ENCODE assay signal across 16 cellular contexts in genomic region chr15:99981223-99981647, GRCh38.
DNase-seq lines count a peak whose midpoint lies in the region; ATAC-seq, FAIRE-seq and TF ChIP-seq lines count a peak whose summit lies in the region.
"Had no signal": no experiment of that assay in that cellular context is flagged by ENCODE, and none has a peak within 500 bp of the region (broad histone marks: within the 10 kb centered on the region; RNA-seq: fewer than 3 reads in every experiment).

No MANE protein-coding gene starts in this region.

- H2AFZ ChIP-seq in keratinocyte (ENCODE audit: control insufficient read depth, low read length) = no peak overlapping the region

- CTCF ChIA-PET in A673 (lab: Charles Lee) = interaction anchor here (0.6 kb wide), 1 partner anchor 1133 kb away, joined by 6 read pairs; no protein-coding TSS in a partner anchor

- POLR2A ChIA-PET in A673 (lab: Charles Lee; ENCODE audit: low non-redundant PET) = no interaction called here

- no peaks in the 10 kb centered on the region for H3K36me3 ChIP-seq in A673 (ENCODE audit: insufficient read depth, low read length, poor library complexity, severe bottlenecking)
- H3K36me3 ChIP-seq in WERI-Rb-1 = no peaks in the 10 kb centered on the region
- no peaks in the 10 kb centered on the region for H3K36me3 ChIP-seq in keratinocyte (ENCODE audit: control insufficient read depth in 2 of 2, extremely low read depth in 1 of 2, insufficient read depth in 2 of 2, low read length in 2 of 2)
- H3K36me3 ChIP-seq in brain microvascular endothelial cell (replicated peaks) = no peaks in the 10 kb centered on the region
- H3K36me3 ChIP-seq: esophagus squamous epithelium had no signal

- H3K4me2 ChIP-seq in keratinocyte (ENCODE audit: control insufficient read depth, extremely low read depth, insufficient read depth, low read depth, low read length) = no peak overlapping the region

- H3K9me3 ChIP-seq in A673 (ENCODE audit: low read depth, low read length, poor library complexity, severe bottlenecking) (no peaks in the 10 kb centered on the region), WERI-Rb-1 (ENCODE audit: severe bottlenecking) (no peaks in the 10 kb centered on the region), keratinocyte (ENCODE audit: control insufficient read depth, low read depth, low read length) (no peaks in the 10 kb centered on the region)
- H3K9me3 ChIP-seq: esophagus squamous epithelium had no signal

- in situ Hi-C loops in brain microvascular endothelial cell (cut with HindIII; ENCODE audit: low pct_ligation_motif_present, low sequenced_read_pairs) = no loop called here

- no peak overlapping the region for H3K27ac ChIP-seq in A673 (ENCODE audit: low read depth, low read length, poor library complexity, severe bottlenecking)
- no peak overlapping the region for H3K27ac ChIP-seq in WERI-Rb-1
- H3K27ac ChIP-seq in keratinocyte (ENCODE audit: control insufficient read depth, insufficient read depth, low read length) = no peak overlapping the region
- H3K27ac ChIP-seq in brain microvascular endothelial cell = no peak overlapping the region
- H3K27ac ChIP-seq: esophagus squamous epithelium had no signal

- ATAC-seq in GM19351 (IDR thresholded peaks at IDR 0.05; ENCODE audit: unreplicated experiment) (no peak), HG03097 (IDR thresholded peaks at IDR 0.05; ENCODE audit: low FRiP score, unreplicated experiment) (no peak)
- ATAC-seq: activated T-helper 17 cell treated with anti-CD3 and anti-CD28 coated beads, Interleukin-2, amount 50 U/mL, for 72 hours; SK-N-SH treated with all-trans-retinoic acid at 6 μM for 48 hours had no signal

- BruUV-seq in A673 (replicated peaks; lab: Mats Ljungman, UMichigan) = no TSS peak

- intact Hi-C loops in A673 (cut with micrococcal nuclease; ENCODE audit: unreplicated experiment) = no loop called here

- H3K9me1 ChIP-seq in keratinocyte (ENCODE audit: control insufficient read depth, extremely low read depth, insufficient read depth, low read length) = no peaks in the 10 kb centered on the region

- H3K9ac ChIP-seq in keratinocyte (ENCODE audit: control insufficient read depth, extremely low read depth, insufficient read depth, low read length) = no peak overlapping the region

- H3K27me3 ChIP-seq in A673 (replicated peaks; ENCODE audit: insufficient read depth, low read depth, low read length, poor library complexity) (no peaks in the 10 kb centered on the region), WERI-Rb-1 (ENCODE audit: insufficient read depth, low read depth, severe bottlenecking) (peaks cover 17% of the 10 kb centered on the region), keratinocyte (ENCODE audit: control insufficient read depth, extremely low read depth, insufficient read depth, low read length) (peaks cover 8% of the 10 kb centered on the region), brain microvascular endothelial cell (replicated peaks) (no peaks in the 10 kb centered on the region)
- H3K27me3 ChIP-seq: esophagus squamous epithelium had no signal

- 0 out of 2 replicates have a peak, but pooled peaks have one; percentile 11 for TF ChIP-seq CTCF in A673 (conservative IDR thresholded peaks at IDR 0.05; ENCODE audit: low read depth, low read length)
- peak; percentile 3; the same call in 2 of the 3 replicates for TF ChIP-seq CTCF in GM12872 (IDR thresholded peaks at IDR 0.05; ENCODE audit: insufficient read depth, low read depth, low read length)
- peak; percentile 20; the same call in 1 of the 2 replicates for TF ChIP-seq CTCF in WERI-Rb-1 (IDR thresholded peaks at IDR 0.05; ENCODE audit: low read depth, low read length)
- TF ChIP-seq CTCF in keratinocyte (optimal IDR thresholded peaks at IDR 0.05 in 1 of 3, IDR thresholded peaks at IDR 0.05 in 1 of 3, conservative IDR thresholded peaks at IDR 0.05 in 1 of 3; ENCODE audit: extremely low read depth in 1 of 3, insufficient read depth in 2 of 3, low read length in 3 of 3) = peak; percentile 33 to 62 (median 40)
- TF ChIP-seq CTCF in brain microvascular endothelial cell (IDR thresholded peaks at IDR 0.05; ENCODE audit: low read depth, low read length, missing control alignments) = no peak

- no peaks in the 10 kb centered on the region for H4K20me1 ChIP-seq in keratinocyte (ENCODE audit: control insufficient read depth, extremely low read depth, insufficient read depth, low read length)

- no peak for FAIRE-seq in keratinocyte (lab: Jason Lieb, UNC)
- FAIRE-seq: TTC549 had no signal

- no peaks in the 10 kb centered on the region for H3K79me2 ChIP-seq in keratinocyte (ENCODE audit: control insufficient read depth, insufficient read depth, low read length)

- H3K4me1 ChIP-seq in A673 (ENCODE audit: insufficient read depth, low read length, poor library complexity, severe bottlenecking) (peaks cover 11% of the 10 kb centered on the region), keratinocyte (ENCODE audit: control insufficient read depth, extremely low read depth, insufficient read depth, low read length) (peaks cover 19% of the 10 kb centered on the region)

- dilution Hi-C loops in keratinocyte (cut with MboI; ENCODE audit: extremely low pct_ligation_motif_present, low sequenced_read_pairs) = no loop called here

- DNase-seq in A673 (ENCODE audit: low spot score) = no peak
- peak; percentile 24 for DNase-seq in WERI-Rb-1
- DNase-seq in keratinocyte (ENCODE audit: low read depth, low spot score) = no peak
- no peak for DNase-seq in brain microvascular endothelial cell
- DNase-seq in AG20443 (ENCODE audit: low spot score) = no peak
- DNase-seq: activated CD4-positive, alpha-beta memory T cell treated with anti-CD3 and anti-CD28 coated beads, Interleukin-2, amount 10 ng/mL, durations not matched to agents 7 days and 5 days; amygdala; esophagus squamous epithelium; KBM-7; NCI-H1105 had no signal

- no peak overlapping the region for H3K4me3 ChIP-seq in A673 (ENCODE audit: low read depth, low read length, poor library complexity, severe bottlenecking)
- H3K4me3 ChIP-seq in WERI-Rb-1 (ENCODE audit: low read depth, low read length) = no peak overlapping the region
- no peak overlapping the region for H3K4me3 ChIP-seq in keratinocyte (ENCODE audit: control insufficient read depth in 2 of 3, extremely low read depth in 1 of 3, insufficient read depth in 2 of 3, low read depth in 1 of 3, low read length in 3 of 3)
- H3K4me3 ChIP-seq in brain microvascular endothelial cell (ENCODE audit: low read depth, low read length) = no peak overlapping the region
- H3K4me3 ChIP-seq: esophagus squamous epithelium had no signal
